In the genomic region with DNA sequence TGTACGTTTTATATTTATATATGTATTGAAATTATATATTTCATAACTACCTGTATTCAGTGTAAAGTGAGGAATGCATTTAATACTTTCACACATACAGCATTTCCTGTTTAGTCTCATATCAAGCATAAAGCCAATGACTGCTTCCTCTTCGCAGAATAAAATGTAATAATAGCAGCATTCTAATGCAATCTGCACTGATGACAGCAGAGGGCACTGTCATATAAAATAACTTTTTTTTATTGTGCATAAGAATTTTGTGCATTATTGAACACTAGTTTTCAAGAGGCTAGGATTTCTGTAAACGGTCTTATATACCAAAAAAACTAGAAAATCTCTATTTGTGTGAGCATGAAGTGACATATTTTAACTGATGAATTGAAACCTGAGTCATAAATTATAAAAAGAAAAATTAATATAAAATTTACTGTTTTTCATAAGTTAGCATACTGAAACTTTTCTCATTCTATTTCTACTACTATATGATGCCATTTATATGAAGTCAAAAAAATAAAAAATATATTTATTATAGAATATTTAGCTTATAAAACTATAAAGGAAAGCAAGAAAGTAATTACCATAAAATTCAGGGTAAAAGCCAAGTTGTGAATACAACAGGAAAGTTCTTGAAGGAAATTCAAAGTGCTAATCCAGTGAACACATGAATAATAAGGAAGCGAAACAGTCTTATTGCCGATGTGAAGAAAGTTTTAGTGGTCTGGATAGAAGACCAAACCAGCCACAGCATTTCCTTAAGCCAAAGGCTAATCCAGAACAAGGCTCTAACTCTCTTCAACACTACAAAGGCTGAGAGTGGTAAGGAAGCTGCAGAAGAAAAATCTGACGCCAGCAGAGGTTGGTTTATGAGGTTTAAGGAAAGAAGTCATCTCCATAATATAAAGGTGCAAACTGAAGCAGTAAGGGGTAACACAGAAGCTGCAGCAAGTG, we compare ENCODE assay signal across 8 cellular contexts. TPM values are rescaled to one million over a fixed set of nuclear protein-coding genes. Genes with fewer than 3 reads are reported as not detected.
A peak's percentile ranks its signal among the peaks of the same experiment; 100 is the strongest.
DNase-seq lines count a peak whose midpoint lies in the region; ATAC-seq, FAIRE-seq and TF ChIP-seq lines count a peak whose summit lies in the region.

No MANE protein-coding gene starts in this region.

- no peaks in the 10 kb centered on the region for H3K9me3 ChIP-seq in breast epithelium

- TF ChIP-seq CTCF in breast epithelium (IDR thresholded peaks at IDR 0.05), result peak; percentile 37 to 63 (median 55)

- H3K27ac ChIP-seq in breast epithelium, result peak overlapping the region; percentile 1 to 59

- no peak overlapping the region for H3K4me3 ChIP-seq in breast epithelium

- no peaks in the 10 kb centered on the region for H3K36me3 ChIP-seq in breast epithelium

- H3K27ac Mint-ChIP-seq in stimulated activated naive B cell treated with anti-CD40 and anti-IgM and Interleukin-4, amounts not matched to agents 10 μg/mL and 1 μg/mL and 100 μg/mL, for 72 hours, result peak overlapping the region; percentile 90

- peak; percentile 76 for ATAC-seq in GM21423 (IDR thresholded peaks at IDR 0.05; ENCODE audit: unreplicated experiment)
- ATAC-seq in SK-N-SH treated with all-trans-retinoic acid at 6 μM for 48 hours, result peak; percentile 28; the same call in 1 of the 3 replicates
- peak; percentile 79 to 87 for ATAC-seq in stimulated activated naive B cell treated with anti-CD40 and anti-IgM and Interleukin-4, amounts not matched to agents 10 μg/mL and 1 μg/mL and 100 μg/mL, for 72 hours (replicated peaks)

- H3K27me3 Mint-ChIP-seq in stimulated activated naive B cell treated with anti-CD40 and anti-IgM and Interleukin-4, amounts not matched to agents 10 μg/mL and 1 μg/mL and 100 μg/mL, for 72 hours, result no peaks in the 10 kb centered on the region

- intact Hi-C loops in breast epithelium (cut with DNase I; ENCODE audit: low total_unique reads), result no loop called here

- no peaks in the 10 kb centered on the region for H3K27me3 ChIP-seq in breast epithelium

- TF ChIP-seq POLR2A in breast epithelium (IDR thresholded peaks at IDR 0.05), result no peak

- DNase-seq in HT1080 (ENCODE audit: low read depth) (peak; percentile 45), breast epithelium (ENCODE audit: low spot score in 2 of 2) (no peak), left kidney (ENCODE audit: low read depth, low spot score) (peak; percentile 54), OCI-M2 (lab: John Stamatoyannopoulos, UW; ENCODE audit: unreplicated experiment) (no peak)
- peak; percentile 36 for DNase-seq in stimulated activated naive B cell treated with anti-CD40 and anti-IgM and Interleukin-4, amounts not matched to agents 10 μg/mL and 1 μg/mL and 100 μg/mL, for 72 hours

- H3K4me3 Mint-ChIP-seq in stimulated activated naive B cell treated with anti-CD40 and anti-IgM and Interleukin-4, amounts not matched to agents 10 μg/mL and 1 μg/mL and 100 μg/mL, for 72 hours, result no peak overlapping the region

- H3K4me1 ChIP-seq in breast epithelium, result no peaks in the 10 kb centered on the region

- H3K4me1 Mint-ChIP-seq in stimulated activated naive B cell treated with anti-CD40 and anti-IgM and Interleukin-4, amounts not matched to agents 10 μg/mL and 1 μg/mL and 100 μg/mL, for 72 hours, result peaks cover 14 to 34% of the 10 kb centered on the region in 2 donors

- peaks cover 4 to 10% of the 10 kb centered on the region in 2 donors for H3K9me3 Mint-ChIP-seq in stimulated activated naive B cell treated with anti-CD40 and anti-IgM and Interleukin-4, amounts not matched to agents 10 μg/mL and 1 μg/mL and 100 μg/mL, for 72 hours

- peaks cover 24 to 32% of the 10 kb centered on the region in 2 donors for H3K36me3 Mint-ChIP-seq in stimulated activated naive B cell treated with anti-CD40 and anti-IgM and Interleukin-4, amounts not matched to agents 10 μg/mL and 1 μg/mL and 100 μg/mL, for 72 hours

- FAIRE-seq in G401.6 (lab: Jason Lieb, UNC), result peak; percentile 91

TF ChIP-seq in SK-N-SH treated with all-trans-retinoic acid at 6 μM for 48 hours, 23 proteins besides CTCF, POLR2A, EP300 and RAD21 (continues in another document):
- TF ChIP-seq ARNTL (CRISPR knock-in tag; IDR thresholded peaks at IDR 0.05; ENCODE audit: borderline replicate concordance, low read depth), result no peak
- TF ChIP-seq CSDC2 (CRISPR knock-in tag; IDR thresholded peaks at IDR 0.05), result no peak
- TF ChIP-seq ZC3H10 (CRISPR knock-in tag; IDR thresholded peaks at IDR 0.05), result no peak
- TF ChIP-seq BACH2 (CRISPR knock-in tag; IDR thresholded peaks at IDR 0.05; ENCODE audit: borderline replicate concordance), result no peak
- TF ChIP-seq, protein P1, sequence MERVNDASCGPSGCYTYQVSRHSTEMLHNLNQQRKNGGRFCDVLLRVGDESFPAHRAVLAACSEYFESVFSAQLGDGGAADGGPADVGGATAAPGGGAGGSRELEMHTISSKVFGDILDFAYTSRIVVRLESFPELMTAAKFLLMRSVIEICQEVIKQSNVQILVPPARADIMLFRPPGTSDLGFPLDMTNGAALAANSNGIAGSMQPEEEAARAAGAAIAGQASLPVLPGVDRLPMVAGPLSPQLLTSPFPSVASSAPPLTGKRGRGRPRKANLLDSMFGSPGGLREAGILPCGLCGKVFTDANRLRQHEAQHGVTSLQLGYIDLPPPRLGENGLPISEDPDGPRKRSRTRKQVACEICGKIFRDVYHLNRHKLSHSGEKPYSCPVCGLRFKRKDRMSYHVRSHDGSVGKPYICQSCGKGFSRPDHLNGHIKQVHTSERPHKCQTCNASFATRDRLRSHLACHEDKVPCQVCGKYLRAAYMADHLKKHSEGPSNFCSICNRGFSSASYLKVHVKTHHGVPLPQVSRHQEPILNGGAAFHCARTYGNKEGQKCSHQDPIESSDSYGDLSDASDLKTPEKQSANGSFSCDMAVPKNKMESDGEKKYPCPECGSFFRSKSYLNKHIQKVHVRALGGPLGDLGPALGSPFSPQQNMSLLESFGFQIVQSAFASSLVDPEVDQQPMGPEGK (CRISPR knock-in tag; IDR thresholded peaks at IDR 0.05; ENCODE audit: borderline replicate concordance), result no peak
- TF ChIP-seq ZFP3 (CRISPR knock-in tag; IDR thresholded peaks at IDR 0.05), result no peak
- no peak for TF ChIP-seq ISL1 (CRISPR knock-in tag; IDR thresholded peaks at IDR 0.05)
- no peak for TF ChIP-seq ZNF70 (CRISPR knock-in tag; IDR thresholded peaks at IDR 0.05)
- TF ChIP-seq ZNF8 (CRISPR knock-in tag; IDR thresholded peaks at IDR 0.05), result no peak
- no peak for TF ChIP-seq PPARA (CRISPR knock-in tag; IDR thresholded peaks at IDR 0.05; ENCODE audit: borderline replicate concordance)
- TF ChIP-seq, protein P2, sequence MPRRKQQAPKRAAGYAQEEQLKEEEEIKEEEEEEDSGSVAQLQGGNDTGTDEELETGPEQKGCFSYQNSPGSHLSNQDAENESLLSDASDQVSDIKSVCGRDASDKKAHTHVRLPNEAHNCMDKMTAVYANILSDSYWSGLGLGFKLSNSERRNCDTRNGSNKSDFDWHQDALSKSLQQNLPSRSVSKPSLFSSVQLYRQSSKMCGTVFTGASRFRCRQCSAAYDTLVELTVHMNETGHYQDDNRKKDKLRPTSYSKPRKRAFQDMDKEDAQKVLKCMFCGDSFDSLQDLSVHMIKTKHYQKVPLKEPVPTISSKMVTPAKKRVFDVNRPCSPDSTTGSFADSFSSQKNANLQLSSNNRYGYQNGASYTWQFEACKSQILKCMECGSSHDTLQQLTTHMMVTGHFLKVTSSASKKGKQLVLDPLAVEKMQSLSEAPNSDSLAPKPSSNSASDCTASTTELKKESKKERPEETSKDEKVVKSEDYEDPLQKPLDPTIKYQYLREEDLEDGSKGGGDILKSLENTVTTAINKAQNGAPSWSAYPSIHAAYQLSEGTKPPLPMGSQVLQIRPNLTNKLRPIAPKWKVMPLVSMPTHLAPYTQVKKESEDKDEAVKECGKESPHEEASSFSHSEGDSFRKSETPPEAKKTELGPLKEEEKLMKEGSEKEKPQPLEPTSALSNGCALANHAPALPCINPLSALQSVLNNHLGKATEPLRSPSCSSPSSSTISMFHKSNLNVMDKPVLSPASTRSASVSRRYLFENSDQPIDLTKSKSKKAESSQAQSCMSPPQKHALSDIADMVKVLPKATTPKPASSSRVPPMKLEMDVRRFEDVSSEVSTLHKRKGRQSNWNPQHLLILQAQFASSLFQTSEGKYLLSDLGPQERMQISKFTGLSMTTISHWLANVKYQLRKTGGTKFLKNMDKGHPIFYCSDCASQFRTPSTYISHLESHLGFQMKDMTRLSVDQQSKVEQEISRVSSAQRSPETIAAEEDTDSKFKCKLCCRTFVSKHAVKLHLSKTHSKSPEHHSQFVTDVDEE (CRISPR knock-in tag; IDR thresholded peaks at IDR 0.05), result no peak
- TF ChIP-seq, protein P3, sequence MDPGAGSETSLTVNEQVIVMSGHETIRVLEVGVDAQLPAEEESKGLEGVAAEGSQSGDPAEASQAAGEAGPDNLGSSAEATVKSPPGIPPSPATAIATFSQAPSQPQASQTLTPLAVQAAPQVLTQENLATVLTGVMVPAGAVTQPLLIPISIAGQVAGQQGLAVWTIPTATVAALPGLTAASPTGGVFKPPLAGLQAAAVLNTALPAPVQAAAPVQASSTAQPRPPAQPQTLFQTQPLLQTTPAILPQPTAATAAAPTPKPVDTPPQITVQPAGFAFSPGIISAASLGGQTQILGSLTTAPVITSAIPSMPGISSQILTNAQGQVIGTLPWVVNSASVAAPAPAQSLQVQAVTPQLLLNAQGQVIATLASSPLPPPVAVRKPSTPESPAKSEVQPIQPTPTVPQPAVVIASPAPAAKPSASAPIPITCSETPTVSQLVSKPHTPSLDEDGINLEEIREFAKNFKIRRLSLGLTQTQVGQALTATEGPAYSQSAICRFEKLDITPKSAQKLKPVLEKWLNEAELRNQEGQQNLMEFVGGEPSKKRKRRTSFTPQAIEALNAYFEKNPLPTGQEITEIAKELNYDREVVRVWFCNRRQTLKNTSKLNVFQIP (CRISPR knock-in tag; IDR thresholded peaks at IDR 0.05; ENCODE audit: borderline replicate concordance, low read depth), result no peak

RNA-seq across cellular contexts. Expression of a gene that starts 36.3 kb away (rescaled TPM):
- total RNA-seq in HT1080 (2014; rRNA removed; shearing (Covaris generic)), result 14.6 and 21.0 TPM in 2 replicates
- polyA plus RNA-seq in HT1080 (2015; cell fraction: cytosol; rRNA removed), result 22.8 and 25.8 TPM in 2 replicates
- 77.2 and 84.6 TPM in 2 replicates for polyA plus RNA-seq in HT1080 (2015; cell fraction: nucleus; rRNA removed)
- total RNA-seq in breast epithelium, result 10 to 100 TPM; 77.7 to 86.3 (median 77.9) TPM

RNA-seq across cellular contexts. Expression of a gene that starts 40.4 kb away (rescaled TPM):
- total RNA-seq in HT1080 (2014; rRNA removed; shearing (Covaris generic)), result 43.6 and 53.1 TPM in 2 replicates
- polyA plus RNA-seq in HT1080 (2015; cell fraction: cytosol; rRNA removed), result 85.4 and 110 TPM in 2 replicates
- 77.0 and 96.9 TPM in 2 replicates for polyA plus RNA-seq in HT1080 (2015; cell fraction: nucleus; rRNA removed)
- 10 to 100 TPM; 56.7 to 93.7 (median 82.2) TPM for total RNA-seq in breast epithelium

Comparison
In these comparisons a context has a peak if more than half of its experiments do, and no peak if none do; other contexts are left out.
1. ATAC-seq: peak in every context shown above with its lines; median percentile 83 in stimulated activated naive B cell treated with anti-CD40 and anti-IgM and Interleukin-4, amounts not matched to agents 10 μg/mL and 1 μg/mL and 100 μg/mL, for 72 hours; 76 in GM21423; 28 in SK-N-SH treated with all-trans-retinoic acid at 6 μM for 48 hours.
2. DNase-seq: peak in HT1080 (single experiment), left kidney (single experiment) and stimulated activated naive B cell treated with anti-CD40 and anti-IgM and Interleukin-4, amounts not matched to agents 10 μg/mL and 1 μg/mL and 100 μg/mL, for 72 hours (single experiment); none in breast epithelium (0 of 2) and OCI-M2 (single experiment).